ENCODE assay signal across 7 cellular contexts in the genomic region with DNA sequence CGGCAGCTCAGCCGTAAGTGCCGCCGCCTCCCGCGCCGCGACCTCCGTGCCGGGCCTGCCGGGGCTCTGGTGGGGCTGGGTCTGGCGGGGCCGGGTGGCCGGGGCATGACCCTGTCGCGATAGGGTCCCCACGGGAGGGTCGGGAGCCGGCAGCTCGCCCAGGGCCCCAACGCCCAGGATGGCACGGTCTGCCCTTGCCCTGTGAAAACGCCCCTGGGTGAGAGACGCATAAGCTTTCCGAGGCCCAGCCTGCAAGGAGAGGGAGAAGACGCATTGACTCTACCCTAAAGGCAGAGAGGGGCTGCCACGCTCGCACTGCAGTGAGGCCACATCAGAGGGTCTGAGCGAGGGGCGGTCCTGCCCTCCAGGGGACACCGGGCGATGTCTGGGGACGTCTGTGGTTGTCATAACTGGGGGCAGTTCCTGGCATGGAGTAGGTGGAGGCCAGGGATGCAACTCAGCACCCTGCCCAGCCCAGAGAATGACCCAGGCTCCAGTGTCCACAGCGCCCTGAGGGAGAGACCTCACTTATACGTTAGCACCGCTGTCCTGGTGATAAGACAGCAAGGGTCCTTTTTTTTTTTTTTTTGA. TPM values are rescaled to one million over a fixed set of nuclear protein-coding genes. Genes with fewer than 3 reads are reported as not detected.
DNase-seq lines count a peak whose midpoint lies in the region; ATAC-seq and TF ChIP-seq lines count a peak whose summit lies in the region.

No MANE protein-coding gene starts in this region.

- no peak for TF ChIP-seq POLR2A in gastroesophageal sphincter (IDR thresholded peaks at IDR 0.05)
- no peak for TF ChIP-seq POLR2A in prostate gland (IDR thresholded peaks at IDR 0.05)

- TF ChIP-seq EP300 in gastroesophageal sphincter (IDR thresholded peaks at IDR 0.05), result no peak

- peaks cover 0 to 22% of the 10 kb centered on the region in 2 donors for H3K36me3 ChIP-seq in gastroesophageal sphincter
- H3K36me3 ChIP-seq in prostate gland, result no peaks in the 10 kb centered on the region

- peaks cover 0 to 14% (median 4%) of the 10 kb centered on the region in 3 donors for H3K4me1 ChIP-seq in gastroesophageal sphincter
- no peaks in the 10 kb centered on the region for H3K4me1 ChIP-seq in prostate gland (replicated peaks)

- no peak for TF ChIP-seq CTCF in GM13977 (IDR thresholded peaks at IDR 0.05; ENCODE audit: extremely low read depth, insufficient read depth, missing control alignments)
- TF ChIP-seq CTCF in WI38 (IDR thresholded peaks at IDR 0.05; ENCODE audit: low read depth, low read length), result no peak
- TF ChIP-seq CTCF in gastroesophageal sphincter (IDR thresholded peaks at IDR 0.05), result no peak
- no peak for TF ChIP-seq CTCF in prostate gland (IDR thresholded peaks at IDR 0.05)

- intact Hi-C loops in prostate gland (cut with DNase I), result no loop called here

- in situ Hi-C loops in GM13977 (cut with MboI; ENCODE audit: low pct_unique_long_range_greater_than_20kb, low sequenced_read_pairs, unreplicated experiment), result no loop called here

- H3K27me3 ChIP-seq in gastroesophageal sphincter (no peaks in the 10 kb centered on the region), prostate gland (replicated peaks; ENCODE audit: insufficient read depth) (no peaks in the 10 kb centered on the region)

- H3K9me3 ChIP-seq in gastroesophageal sphincter (no peaks in the 10 kb centered on the region), prostate gland (no peaks in the 10 kb centered on the region)

- DNase-seq in GM13977 (ENCODE audit: low spot score) (peak; percentile 66), prostate gland (ENCODE audit: low spot score) (no peak), MV-4-11 (lab: John Stamatoyannopoulos, UW) (no peak)

- peak overlapping the region in 3 of 4 donors; percentile 72 to 86 (median 78) for H3K27ac ChIP-seq in gastroesophageal sphincter
- peak overlapping the region; percentile 30 to 48 for H3K27ac ChIP-seq in prostate gland

- WGBS in gastroesophageal sphincter (ENCODE audit: low coverage in 1 of 2), 2 donors, result 10% methylated on average over 2 of the region's 36 CpGs; no CpG with 5 or more reads in 1 of the 2 donors
- WGBS in prostate gland, result 2% methylated on average over 14 of the region's 36 CpGs

- peak overlapping the region; percentile 75 for H3K4me3 ChIP-seq in WI38 (ENCODE audit: low read depth, low read length)
- H3K4me3 ChIP-seq in gastroesophageal sphincter, result peak overlapping the region; percentile 63 to 98
- H3K4me3 ChIP-seq in prostate gland, result peak overlapping the region; percentile 82 to 83

- ATAC-seq in HG02943 (IDR thresholded peaks at IDR 0.05; ENCODE audit: low read depth, unreplicated experiment) (peak; percentile 40), gastroesophageal sphincter (peak; percentile 18), GM21360 (IDR thresholded peaks at IDR 0.05; ENCODE audit: unreplicated experiment) (no peak)

RNA-seq across cellular contexts. Expression of gene ZNF554, which starts 0.5 kb away (rescaled TPM):
- total RNA-seq in gastroesophageal sphincter (1 to 10 TPM; 3.5 to 7.8 (median 5.5) TPM), prostate gland (1 to 10 TPM; 4.4 to 8.6 TPM)

RNA-seq across cellular contexts. Expression of gene ZNF555, which starts 21.1 kb away (rescaled TPM):
- total RNA-seq in gastroesophageal sphincter (10 to 100 TPM in 1 of 4 donors, 1 to 10 TPM in 3; 4.2 to 10.9 (median 7.6) TPM), prostate gland (1 to 10 TPM; 5.0 to 6.9 TPM)

RNA-seq across cellular contexts. Expression of gene THOP1, which starts 34.9 kb away (rescaled TPM):
- total RNA-seq in gastroesophageal sphincter (10 to 100 TPM; 26.9 to 58.4 (median 38.7) TPM), prostate gland (100 to 1,000 TPM; 119 to 132 TPM)

RNA-seq across cellular contexts. Expression of gene SGTA, which starts 37.1 kb away (rescaled TPM):
- 10 to 100 TPM; 45.3 to 65.5 (median 47.2) TPM for total RNA-seq in gastroesophageal sphincter
- total RNA-seq in prostate gland, result 10 to 100 TPM; 72.4 to 87.9 TPM

RNA-seq across cellular contexts. Expression of gene ZNF556, which starts 46.9 kb away (rescaled TPM):
- under 1 TPM in 3 of 4 donors, not detected in 1; 0.27 to 0.47 (median 0.27) TPM for total RNA-seq in gastroesophageal sphincter
- under 1 TPM in 1 of 2 donors, not detected in 1; 0.28 TPM for total RNA-seq in prostate gland
